3 cellular contexts compared by ENCODE assay signal in the genomic region with DNA sequence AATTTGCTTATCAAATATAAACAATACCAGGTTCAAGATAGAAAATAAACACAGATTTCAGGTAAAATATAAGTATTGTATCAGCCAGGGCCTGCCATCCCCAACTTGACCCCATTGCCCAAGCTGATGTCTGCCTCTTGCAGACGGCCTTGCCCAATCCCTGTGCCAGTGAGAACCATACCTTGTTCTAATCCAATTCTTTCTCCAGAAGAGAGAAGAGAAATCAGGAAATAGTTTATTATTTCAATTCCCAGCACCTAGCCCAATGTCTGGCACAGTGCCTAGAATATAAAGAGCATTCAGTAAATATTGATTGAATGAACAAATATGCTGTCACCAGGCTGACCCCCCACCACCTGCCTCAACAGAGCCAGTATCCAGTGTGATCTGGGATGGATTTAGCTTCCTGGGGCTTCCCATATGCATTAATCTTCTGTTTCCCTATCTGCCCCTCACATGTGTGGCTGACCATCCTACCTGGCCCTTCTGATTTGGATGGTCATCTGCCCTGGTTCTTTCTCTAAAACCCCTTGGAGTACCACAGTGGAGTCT. TPM values are rescaled to one million over a fixed set of nuclear protein-coding genes. Genes with fewer than 3 reads are reported as not detected.
"Had no signal": no experiment of that assay in that cellular context is flagged by ENCODE, and none has a peak within 500 bp of the region (broad histone marks: within the 10 kb centered on the region; RNA-seq: fewer than 3 reads in every experiment).

No MANE protein-coding gene starts in this region.

RNA-seq across cellular contexts. Expression of a gene that starts 39.7 kb away (rescaled TPM):
- total RNA-seq: H1, H9 had no signal
- polyA plus RNA-seq: GM23338 had no signal
